In the genomic region with DNA sequence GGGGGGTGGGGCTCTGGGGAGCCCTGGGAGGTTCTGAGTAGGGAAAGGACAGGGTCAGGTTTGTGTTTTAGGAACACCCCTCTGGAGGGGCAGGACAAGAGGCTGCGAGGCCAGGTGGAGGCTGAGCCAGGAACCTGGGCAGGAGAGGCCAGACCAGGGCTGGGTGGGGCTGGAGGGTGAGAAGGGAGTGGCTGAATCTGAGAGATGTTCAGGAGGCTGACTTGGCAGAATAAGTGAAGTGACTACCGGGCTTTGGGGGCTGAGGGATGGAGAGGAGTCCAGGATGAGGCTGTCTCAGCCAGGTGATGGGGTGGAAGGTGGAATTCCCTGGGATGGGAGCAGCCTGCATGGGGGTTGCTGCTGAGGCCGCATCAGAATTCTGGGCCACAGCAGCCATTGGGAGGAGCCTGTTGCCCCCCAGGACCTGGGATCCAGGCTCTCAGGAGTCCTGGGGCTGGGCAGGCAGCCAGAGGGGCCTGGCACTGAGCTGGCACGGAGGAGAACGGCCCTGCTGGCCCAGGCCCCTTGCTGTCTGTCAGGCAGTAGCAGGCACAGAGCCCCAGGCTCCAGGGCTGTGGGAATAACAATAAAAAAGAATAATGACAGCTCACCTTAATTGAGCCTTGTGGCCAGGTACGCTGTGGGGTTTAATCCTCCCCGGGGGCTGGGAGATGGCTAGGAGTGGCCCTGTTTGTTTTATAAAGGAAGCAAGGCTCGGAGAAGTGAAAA, we compare ENCODE assay signal across 10 cellular contexts. TPM values are rescaled to one million over a fixed set of nuclear protein-coding genes. Genes with fewer than 3 reads are reported as not detected.
DNase-seq lines count a peak whose midpoint lies in the region; ATAC-seq and TF ChIP-seq lines count a peak whose summit lies in the region.
"Had no signal": no experiment of that assay in that cellular context is flagged by ENCODE, and none has a peak within 500 bp of the region (broad histone marks: within the 10 kb centered on the region; RNA-seq: fewer than 3 reads in every experiment).

No MANE protein-coding gene starts in this region.

- peak overlapping the region; percentile 92 for H3K4me2 ChIP-seq in BLaER1

- H3K36me3 ChIP-seq in BLaER1 (peaks cover 48% of the 10 kb centered on the region), mucosa of stomach (ENCODE audit: control insufficient read depth, insufficient read depth, low read length) (peaks cover 7% of the 10 kb centered on the region)

- peak overlapping the region; percentile 57 for H3K4me3 ChIP-seq in BLaER1
- peak overlapping the region; percentile 19 for H3K4me3 ChIP-seq in HL-60 (replicated peaks; ENCODE audit: insufficient read depth, low read length)
- peak overlapping the region; percentile 7 for H3K4me3 ChIP-seq in mucosa of stomach (ENCODE audit: low read length)

- DNase-seq in HL-60 (ENCODE audit: low read depth in 1 of 2, low spot score in 1 of 2) (peak in 1 of 2 experiments; percentile 24), epidermal melanocyte (ENCODE audit: insufficient read length, low spot score) (no peak)
- DNase-seq: central memory CD4-positive, alpha-beta T cell; retina had no signal

- H3K27me3 ChIP-seq in BLaER1, result no peaks in the 10 kb centered on the region
- H3K27me3 ChIP-seq in HL-60 (ENCODE audit: insufficient read depth, poor library complexity, severe bottlenecking), result no peaks in the 10 kb centered on the region
- no peaks in the 10 kb centered on the region for H3K27me3 ChIP-seq in mucosa of stomach (ENCODE audit: control insufficient read depth, insufficient read depth, low read length)

- H3K9ac ChIP-seq in BLaER1 (peak overlapping the region; percentile 76), mucosa of stomach (ENCODE audit: low read length) (peak overlapping the region; percentile 53)

- H4K20me1 ChIP-seq in BLaER1, result peaks cover 55% of the 10 kb centered on the region

- H3K27ac ChIP-seq in BLaER1, result peak overlapping the region; percentile 86
- peak overlapping the region; percentile 85 for H3K27ac ChIP-seq in HL-60 (replicated peaks)
- H3K27ac ChIP-seq in adipose tissue (ENCODE audit: low read depth, low read length), result peak overlapping the region; percentile 33

- H3K9me3 ChIP-seq in BLaER1, result no peaks in the 10 kb centered on the region
- no peaks in the 10 kb centered on the region for H3K9me3 ChIP-seq in mucosa of stomach (ENCODE audit: control insufficient read depth, low read length)

- ATAC-seq in GM21381 (IDR thresholded peaks at IDR 0.05; ENCODE audit: unreplicated experiment) (no peak), GM18502 (IDR thresholded peaks at IDR 0.05; ENCODE audit: poor library complexity, unreplicated experiment) (no peak), HG03139 (IDR thresholded peaks at IDR 0.05; ENCODE audit: unreplicated experiment) (no peak)

- WGBS in adipose tissue, 3 donors, result 21 to 30% (median 24%) methylated on average over 8 of the region's 8 CpGs

- TF ChIP-seq CTCF in HL-60 (IDR thresholded peaks at IDR 0.05; ENCODE audit: insufficient read depth, low read length), result no peak

- H3K4me1 ChIP-seq in BLaER1 (peaks cover 64% of the 10 kb centered on the region), mucosa of stomach (ENCODE audit: control insufficient read depth, insufficient read depth, low read length) (peaks cover 49% of the 10 kb centered on the region)

RNA-seq across cellular contexts. Expression of gene PPP5C, which starts 3.3 kb away (rescaled TPM):
- 10 to 100 TPM; 22.2 to 38.3 (median 28.1) TPM for polyA plus RNA-seq in adipose tissue

RNA-seq across cellular contexts. Expression of gene HIF3A, which starts 53.4 kb away (rescaled TPM):
- polyA plus RNA-seq in adipose tissue, result 10 to 100 TPM in 2 of 3 donors, 1 to 10 TPM in 1; 9.5 to 99.1 (median 25.0) TPM

Comparison
In these comparisons a context has a peak if more than half of its experiments do, and no peak if none do; other contexts are left out.
1. H3K27ac ChIP-seq: peak in every context shown above with its lines; median percentile 86 in BLaER1; 85 in HL-60; 33 in adipose tissue.
2. H3K4me3 ChIP-seq: peak in every context shown above with its lines; median percentile 57 in BLaER1; 19 in HL-60; 7 in mucosa of stomach.